ENCODE assay signal across 8 cellular contexts in genomic region chr7:100159099-100159623, GRCh38. TPM values are rescaled to one million over a fixed set of nuclear protein-coding genes. Genes with fewer than 3 reads are reported as not detected.
A peak's percentile ranks its signal among the peaks of the same experiment; 100 is the strongest.
DNase-seq lines count a peak whose midpoint lies in the region; ATAC-seq and TF ChIP-seq lines count a peak whose summit lies in the region.

No MANE protein-coding gene starts in this region.

- no peak overlapping the region for H4K5ac ChIP-seq in mesendoderm (ENCODE audit: low read length)

- no peak for DNase-seq in stimulated activated naive CD8-positive, alpha-beta T cell treated with anti-CD3 and anti-CD28 coated beads, Interleukin-15, Interleukin-2, amounts not matched to agents 100 U/mL and 50 U/mL, for 24 hours
- DNase-seq in astrocyte of the spinal cord (ENCODE audit: low read depth, low spot score) (no peak), mesendoderm (peak; percentile 68), vagina (ENCODE audit: extremely low spot score in 2 of 2) (no peak)
- DNase-seq in activated CD4-positive, alpha-beta T cell treated with anti-CD3 and anti-CD28 coated beads for 48 hours: no peak
- DNase-seq in activated CD4-positive, CD25-positive, alpha-beta regulatory T cell (lab: John Stamatoyannopoulos, UW): no peak

- H3K18ac ChIP-seq in mesendoderm (ENCODE audit: low read length): no peak overlapping the region

- TF ChIP-seq CTCF in astrocyte of the spinal cord (IDR thresholded peaks at IDR 0.05; ENCODE audit: low read depth, low read length) (no peak), vagina (IDR thresholded peaks at IDR 0.05) (no peak)

- H3K4me1 Mint-ChIP-seq in stimulated activated naive CD8-positive, alpha-beta T cell treated with anti-CD3 and anti-CD28 coated beads, Interleukin-15, Interleukin-2, amounts not matched to agents 100 ng/mL and 50 ng/mL, for 24 hours (ENCODE audit: low read depth): peaks cover 51% of the 10 kb centered on the region

- no peak for ATAC-seq in stimulated activated naive CD8-positive, alpha-beta T cell treated with anti-CD3 and anti-CD28 coated beads, Interleukin-15, Interleukin-2, amounts not matched to agents 100 U/mL and 50 U/mL, for 24 hours
- no peak for ATAC-seq in GM21723 (IDR thresholded peaks at IDR 0.05; ENCODE audit: unreplicated experiment)

- peak overlapping the region; percentile 66 for H3K56ac ChIP-seq in mesendoderm (ENCODE audit: low read length)

- no peaks in the 10 kb centered on the region for H3K79me2 ChIP-seq in mesendoderm (ENCODE audit: control insufficient read depth, insufficient read depth, low read length)

- no peak overlapping the region for H2BK120ac ChIP-seq in mesendoderm (ENCODE audit: low read depth, low read length)

- WGBS in mesendoderm (ENCODE audit: extremely low coverage, insufficient coverage, low lambda C conversion rate): no CpG with 5 or more reads among the region's 7 CpGs

- H3K27ac ChIP-seq in mesendoderm (ENCODE audit: low read depth, low read length) (peak overlapping the region; percentile 27), vagina (peak overlapping the region; percentile 80)

- H3K4me2 ChIP-seq in mesendoderm (ENCODE audit: low read length): no peak overlapping the region

- no peak overlapping the region for H3K4ac ChIP-seq in mesendoderm (ENCODE audit: low read depth, low read length)

- no peak overlapping the region for H2BK15ac ChIP-seq in mesendoderm (replicated peaks; ENCODE audit: low read depth)

- no peaks in the 10 kb centered on the region for H3K9me3 Mint-ChIP-seq in stimulated activated naive CD8-positive, alpha-beta T cell treated with anti-CD3 and anti-CD28 coated beads, Interleukin-15, Interleukin-2, amounts not matched to agents 100 ng/mL and 50 ng/mL, for 24 hours

- no peak overlapping the region for H3K23ac ChIP-seq in mesendoderm (ENCODE audit: low read length)

- peak overlapping the region; percentile 83 for H3K4me3 Mint-ChIP-seq in stimulated activated naive CD8-positive, alpha-beta T cell treated with anti-CD3 and anti-CD28 coated beads, Interleukin-15, Interleukin-2, amounts not matched to agents 100 ng/mL and 50 ng/mL, for 24 hours

- H3K4me3 ChIP-seq in astrocyte of the spinal cord (ENCODE audit: low read depth, low read length) (peak overlapping the region; percentile 57), mesendoderm (ENCODE audit: low read length) (no peak overlapping the region), vagina (peak overlapping the region; percentile 75 to 79)

- peaks cover 21% of the 10 kb centered on the region for H3K36me3 Mint-ChIP-seq in stimulated activated naive CD8-positive, alpha-beta T cell treated with anti-CD3 and anti-CD28 coated beads, Interleukin-15, Interleukin-2, amounts not matched to agents 100 ng/mL and 50 ng/mL, for 24 hours (ENCODE audit: low read depth)

- no peaks in the 10 kb centered on the region for H3K27me3 ChIP-seq in mesendoderm (ENCODE audit: insufficient read depth, low read length, poor library complexity)
- no peaks in the 10 kb centered on the region for H3K27me3 ChIP-seq in vagina

- no peaks in the 10 kb centered on the region for H3K27me3 Mint-ChIP-seq in stimulated activated naive CD8-positive, alpha-beta T cell treated with anti-CD3 and anti-CD28 coated beads, Interleukin-15, Interleukin-2, amounts not matched to agents 100 ng/mL and 50 ng/mL, for 24 hours

- H3K9ac ChIP-seq in mesendoderm (ENCODE audit: low read length): peak overlapping the region; percentile 62

- H4K8ac ChIP-seq in mesendoderm (ENCODE audit: low read depth, low read length): no peak overlapping the region

- no peaks in the 10 kb centered on the region for H3K9me3 ChIP-seq in vagina

- intact Hi-C loops in vagina (cut with DNase I): no loop called here

- in situ Hi-C loops in astrocyte of the spinal cord (cut with HindIII; ENCODE audit: low sequenced_read_pairs): no loop called here

- no peak overlapping the region for H2AK5ac ChIP-seq in mesendoderm (ENCODE audit: low read length)

- H3K79me1 ChIP-seq in mesendoderm (ENCODE audit: low read length): peaks cover 15% of the 10 kb centered on the region

- H3K27ac Mint-ChIP-seq in stimulated activated naive CD8-positive, alpha-beta T cell treated with anti-CD3 and anti-CD28 coated beads, Interleukin-15, Interleukin-2, amounts not matched to agents 100 ng/mL and 50 ng/mL, for 24 hours: peak overlapping the region; percentile 87

- H3K36me3 ChIP-seq in mesendoderm (ENCODE audit: control insufficient read depth, insufficient read depth, low read length) (peaks cover 11% of the 10 kb centered on the region), vagina (peaks cover 0 to 17% of the 10 kb centered on the region in 2 donors)

- H3K4me1 ChIP-seq in mesendoderm (ENCODE audit: control insufficient read depth, low read depth, low read length) (peaks cover 10% of the 10 kb centered on the region), vagina (peaks cover 33% of the 10 kb centered on the region)

- TF ChIP-seq POLR2A in vagina (IDR thresholded peaks at IDR 0.05): no peak

- H2BK5ac ChIP-seq in mesendoderm (ENCODE audit: low read length): no peak overlapping the region

RNA-seq across cellular contexts. Expression of gene TRAPPC14, which starts 0.6 kb away (rescaled TPM):
- 10.1 TPM for polyA plus RNA-seq in mesendoderm (2013, experiment 1 of 2)
- polyA plus RNA-seq in mesendoderm (2013, experiment 2 of 2): 9.8 TPM
- 18.2 TPM for total RNA-seq in vagina

RNA-seq across cellular contexts. Expression of gene GAL3ST4, which starts 9.3 kb away (rescaled TPM):
- polyA plus RNA-seq in mesendoderm (2013, experiment 1 of 2): 2.2 TPM
- 2.2 TPM for polyA plus RNA-seq in mesendoderm (2013, experiment 2 of 2)
- total RNA-seq in vagina: 4.2 TPM

RNA-seq across cellular contexts. Expression of gene LAMTOR4, which starts 10.4 kb away (rescaled TPM):
- polyA plus RNA-seq in mesendoderm (2013, experiment 1 of 2): 102 TPM
- 105 TPM for polyA plus RNA-seq in mesendoderm (2013, experiment 2 of 2)
- total RNA-seq in vagina: 161 TPM

RNA-seq across cellular contexts. Expression of gene GPC2, which starts 18.0 kb away (rescaled TPM):
- 8.8 TPM for polyA plus RNA-seq in mesendoderm (2013, experiment 1 of 2)
- polyA plus RNA-seq in mesendoderm (2013, experiment 2 of 2): 8.9 TPM
- total RNA-seq in vagina: 7.4 TPM

RNA-seq across cellular contexts. Expression of gene STAG3, which starts 18.6 kb away (rescaled TPM):
- polyA plus RNA-seq in mesendoderm (2013, experiment 1 of 2): 1.1 TPM
- 0.67 TPM for polyA plus RNA-seq in mesendoderm (2013, experiment 2 of 2)
- not detected for total RNA-seq in vagina
